ENCODE assay signal across 1 cellular context in the genomic region with DNA sequence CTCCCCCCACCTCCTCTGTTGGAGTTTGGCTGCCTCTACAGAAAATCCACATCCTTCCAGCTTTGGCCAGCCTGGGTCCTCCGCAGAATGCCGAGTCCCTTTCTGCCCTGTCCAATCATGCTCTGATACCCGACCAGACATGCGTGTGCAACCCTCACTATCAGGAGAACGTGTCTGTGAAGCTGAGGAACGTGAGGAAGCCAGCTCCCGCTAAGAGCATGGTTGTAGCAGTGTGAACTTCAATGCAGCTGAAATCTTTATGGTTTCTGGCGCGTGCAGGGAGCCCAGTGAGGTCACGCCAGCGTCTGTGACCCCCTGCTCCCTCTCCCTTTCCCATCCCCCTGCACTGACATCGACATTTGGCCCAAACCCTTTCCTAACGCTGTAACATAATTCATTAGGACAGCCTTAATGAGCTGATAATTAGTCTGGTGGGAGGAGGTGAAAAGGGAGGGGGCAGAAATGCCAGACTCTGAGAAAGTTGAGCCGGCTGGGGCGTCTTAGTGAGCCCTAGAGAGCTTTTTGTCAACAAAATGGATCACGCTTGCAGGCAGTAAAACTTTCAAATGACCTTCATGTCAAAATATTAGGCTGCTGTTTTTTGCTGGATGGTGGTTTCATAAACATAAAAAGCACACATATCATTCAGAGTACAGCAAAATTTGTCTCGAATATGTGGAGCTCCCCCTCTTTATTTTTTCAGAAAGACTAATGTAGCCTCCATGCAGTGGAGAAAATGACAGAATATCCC.
TF ChIP-seq lines count a peak whose summit lies in the region.

No MANE protein-coding gene starts in this region.

TF ChIP-seq in K562, 482 proteins besides CTCF, POLR2A, EP300 and RAD21 (continued from another document):
- TF ChIP-seq MGA (IDR thresholded peaks at IDR 0.05) (peak; percentile 14; the same call in 1 of the 2 replicates), CXXC5 (CRISPR knock-in tag; IDR thresholded peaks at IDR 0.05) (peak; percentile 17; the same call in 1 of the 2 replicates), KAT2B (IDR thresholded peaks at IDR 0.05; ENCODE audit: low read depth, low read length) (no peak), BHLHE40 (IDR thresholded peaks at IDR 0.05; ENCODE audit: low read length) (0 out of 2 replicates have a peak, but pooled peaks have one; percentile 17)
- TF ChIP-seq, protein P1, sequence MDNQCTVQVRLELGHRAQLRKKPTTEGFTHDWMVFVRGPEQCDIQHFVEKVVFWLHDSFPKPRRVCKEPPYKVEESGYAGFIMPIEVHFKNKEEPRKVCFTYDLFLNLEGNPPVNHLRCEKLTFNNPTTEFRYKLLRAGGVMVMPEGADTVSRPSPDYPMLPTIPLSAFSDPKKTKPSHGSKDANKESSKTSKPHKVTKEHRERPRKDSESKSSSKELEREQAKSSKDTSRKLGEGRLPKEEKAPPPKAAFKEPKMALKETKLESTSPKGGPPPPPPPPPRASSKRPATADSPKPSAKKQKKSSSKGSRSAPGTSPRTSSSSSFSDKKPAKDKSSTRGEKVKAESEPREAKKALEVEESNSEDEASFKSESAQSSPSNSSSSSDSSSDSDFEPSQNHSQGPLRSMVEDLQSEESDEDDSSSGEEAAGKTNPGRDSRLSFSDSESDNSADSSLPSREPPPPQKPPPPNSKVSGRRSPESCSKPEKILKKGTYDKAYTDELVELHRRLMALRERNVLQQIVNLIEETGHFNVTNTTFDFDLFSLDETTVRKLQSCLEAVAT (IDR thresholded peaks at IDR 0.05), result no peak
- TF ChIP-seq, protein P2, sequence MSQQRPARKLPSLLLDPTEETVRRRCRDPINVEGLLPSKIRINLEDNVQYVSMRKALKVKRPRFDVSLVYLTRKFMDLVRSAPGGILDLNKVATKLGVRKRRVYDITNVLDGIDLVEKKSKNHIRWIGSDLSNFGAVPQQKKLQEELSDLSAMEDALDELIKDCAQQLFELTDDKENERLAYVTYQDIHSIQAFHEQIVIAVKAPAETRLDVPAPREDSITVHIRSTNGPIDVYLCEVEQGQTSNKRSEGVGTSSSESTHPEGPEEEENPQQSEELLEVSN (IDR thresholded peaks at IDR 0.05; ENCODE audit: borderline replicate concordance in 1 of 2, extremely low read depth in 1 of 2, insufficient read depth in 1 of 2, insufficient read length in 1 of 2, low read depth in 1 of 2, low read length in 1 of 2, poor library complexity in 1 of 2, severe bottlenecking in 1 of 2), result peak in 1 of 2 experiments; percentile 69
TF ChIP-seq in K562: peak in this region for 6.
